11 cellular contexts compared by ENCODE assay signal in the genomic region with DNA sequence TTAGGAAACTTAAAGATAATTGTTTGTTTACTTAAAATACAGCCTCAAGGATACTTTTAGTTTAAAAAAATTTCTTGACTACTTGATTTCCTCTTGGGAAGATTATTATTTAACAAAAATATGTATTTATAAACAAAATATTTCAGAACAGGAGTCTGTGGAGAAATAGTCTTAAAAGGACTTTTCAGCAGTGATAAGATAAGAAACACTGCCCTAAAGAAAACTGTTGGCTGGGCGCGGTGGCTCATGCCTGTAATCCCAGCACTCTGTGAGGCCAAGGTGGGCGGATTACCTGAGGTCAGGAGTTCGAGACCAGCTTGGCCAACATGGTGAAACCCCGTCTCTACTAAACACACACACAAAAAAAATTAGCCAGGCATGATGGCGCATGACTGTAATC.
"Had no signal": no experiment of that assay in that cellular context is flagged by ENCODE, and none has a peak within 500 bp of the region (broad histone marks: within the 10 kb centered on the region; RNA-seq: fewer than 3 reads in every experiment).

No MANE protein-coding gene starts in this region.

- H3K4me3 Mint-ChIP-seq: activated B cell treated with CpG ODN at 0.5 μM for 24 hours; activated CD4-positive, alpha-beta T cell treated with anti-CD3 and anti-CD28 coated beads, Interleukin-2, amount 10 ng/mL, durations not matched to agents 24 days and 14 days; activated naive CD4-positive, alpha-beta T cell treated with anti-CD3 and anti-CD28 coated beads, Interleukin-2, amount 10 ng/mL, durations not matched to agents 7 days and 5 days; immature natural killer cell; T-helper 17 cell; type B pancreatic cell had no signal

- H3K27me3 Mint-ChIP-seq: activated B cell treated with CpG ODN at 0.5 μM for 24 hours, type B pancreatic cell had no signal

- DNase-seq: activated B cell treated with CpG ODN at 0.5 μM for 24 hours; activated CD4-positive, alpha-beta T cell treated with anti-CD3 and anti-CD28 coated beads, Interleukin-2, amount 10 ng/mL, durations not matched to agents 24 days and 14 days; activated naive CD4-positive, alpha-beta T cell treated with anti-CD3 and anti-CD28 coated beads, Interleukin-2, amount 10 ng/mL, durations not matched to agents 7 days and 5 days; amniotic stem cell; immature natural killer cell; left colon; mesenchymal stem cell; SHP77; stimulated activated CD4-positive, alpha-beta T cell treated with anti-CD3 and anti-CD28 coated beads, Interleukin-4, amount 100 ng/mL, for 4 hours; T-helper 17 cell had no signal

- H3K27ac Mint-ChIP-seq: activated B cell treated with CpG ODN at 0.5 μM for 24 hours; activated CD4-positive, alpha-beta T cell treated with anti-CD3 and anti-CD28 coated beads, Interleukin-2, amount 10 ng/mL, durations not matched to agents 24 days and 14 days; activated naive CD4-positive, alpha-beta T cell treated with anti-CD3 and anti-CD28 coated beads, Interleukin-2, amount 10 ng/mL, durations not matched to agents 7 days and 5 days; immature natural killer cell; T-helper 17 cell; type B pancreatic cell had no signal

- H3K9me3 Mint-ChIP-seq: activated B cell treated with CpG ODN at 0.5 μM for 24 hours; activated CD4-positive, alpha-beta T cell treated with anti-CD3 and anti-CD28 coated beads, Interleukin-2, amount 10 ng/mL, durations not matched to agents 24 days and 14 days; activated naive CD4-positive, alpha-beta T cell treated with anti-CD3 and anti-CD28 coated beads, Interleukin-2, amount 10 ng/mL, durations not matched to agents 7 days and 5 days; immature natural killer cell had no signal

- H3K36me3 Mint-ChIP-seq: activated naive CD4-positive, alpha-beta T cell treated with anti-CD3 and anti-CD28 coated beads, Interleukin-2, amount 10 ng/mL, durations not matched to agents 7 days and 5 days; type B pancreatic cell had no signal

- ATAC-seq: left colon, T-helper 17 cell had no signal

- H3K4me1 Mint-ChIP-seq: activated naive CD4-positive, alpha-beta T cell treated with anti-CD3 and anti-CD28 coated beads, Interleukin-2, amount 10 ng/mL, durations not matched to agents 7 days and 5 days had no signal
